ENCODE assay signal across 9 cellular contexts in genomic region chr18:12679183-12679786, GRCh38. TPM values are rescaled to one million over a fixed set of nuclear protein-coding genes. Genes with fewer than 3 reads are reported as not detected.
DNase-seq lines count a peak whose midpoint lies in the region; ATAC-seq, FAIRE-seq and TF ChIP-seq lines count a peak whose summit lies in the region.
"Had no signal": no experiment of that assay in that cellular context is flagged by ENCODE, and none has a peak within 500 bp of the region (broad histone marks: within the 10 kb centered on the region; RNA-seq: fewer than 3 reads in every experiment).

No MANE protein-coding gene starts in this region.

- 60 to 74% methylated on average over 8 of the region's 8 CpGs for WGBS in pancreas, 2 donors

- no peaks in the 10 kb centered on the region for H3K27me3 ChIP-seq in pancreas

- no peak overlapping the region for H3K4me3 ChIP-seq in fibroblast of the aortic adventitia (ENCODE audit: low read depth, low read length)
- H3K4me3 ChIP-seq in pancreas: no peak overlapping the region

- no peaks in the 10 kb centered on the region for H3K4me1 ChIP-seq in pancreas

- no peak for FAIRE-seq in pancreas (lab: Jason Lieb, UNC)
- FAIRE-seq: GM18507 had no signal

- peaks cover 0 to 23% (median under 1%) of the 10 kb centered on the region in 3 donors for H3K36me3 ChIP-seq in pancreas

- peak; percentile 60 for DNase-seq in ELR (ENCODE audit: low read depth)
- DNase-seq in SW 1271 (lab: John Stamatoyannopoulos, UW): peak; percentile 15 to 70
- DNase-seq in fibroblast of the aortic adventitia (ENCODE audit: low read depth): peak; percentile 57
- DNase-seq in pancreas: peak in 1 of 6 donors; percentile 30
- no peak for DNase-seq in effector CD8-positive, alpha-beta T cell (lab: John Stamatoyannopoulos, UW)
- DNase-seq in HuH-7 (ENCODE audit: low spot score): no peak

- TF ChIP-seq CTCF in fibroblast of the aortic adventitia (IDR thresholded peaks at IDR 0.05; ENCODE audit: insufficient read depth, low read length): no peak
- no peak for TF ChIP-seq CTCF in pancreas (IDR thresholded peaks at IDR 0.05)

- intact Hi-C loops in pancreas (cut with DNase I): no loop called here

- peak overlapping the region in 1 of 4 donors; percentile 33 for H3K27ac ChIP-seq in pancreas

- H3K9me3 ChIP-seq in pancreas: no peaks in the 10 kb centered on the region

- ATAC-seq in pancreas (peak in 3 of 4 donors; percentile 30 to 73 (median 73)), HG03280 (IDR thresholded peaks at IDR 0.05; ENCODE audit: unreplicated experiment) (no peak), HG02973 (IDR thresholded peaks at IDR 0.05; ENCODE audit: unreplicated experiment) (no peak)

RNA-seq across cellular contexts. Expression of gene SPIRE1, which starts 21.4 kb away (rescaled TPM):
- total RNA-seq in fibroblast of the aortic adventitia (ENCODE audit: low replicate concordance) (27.7 and 43.4 TPM in 2 replicates), pancreas (10 to 100 TPM in 4 of 6 donors, 1 to 10 TPM in 2; 7.1 to 17.6 (median 12.8) TPM)
- polyA plus RNA-seq in pancreas: 1 to 10 TPM; 2.9 to 6.8 TPM

RNA-seq across cellular contexts. Expression of gene CEP76, which starts 23.2 kb away (rescaled TPM):
- total RNA-seq in fibroblast of the aortic adventitia (ENCODE audit: low replicate concordance): 10.3 and 36.3 TPM in 2 replicates
- 1 to 10 TPM; 1.8 to 3.6 (median 2.7) TPM for total RNA-seq in pancreas
- polyA plus RNA-seq in pancreas: 1 to 10 TPM; 1.6 to 2.4 TPM

RNA-seq across cellular contexts. Expression of gene PSMG2, which starts 23.6 kb away (rescaled TPM):
- 58.0 and 126 TPM in 2 replicates for total RNA-seq in fibroblast of the aortic adventitia (ENCODE audit: low replicate concordance)
- total RNA-seq in pancreas: 10 to 100 TPM; 27.0 to 42.0 (median 33.6) TPM
- polyA plus RNA-seq in pancreas: 10 to 100 TPM; 47.1 to 50.0 TPM

Comparison
In these comparisons a context has a peak if more than half of its experiments do, and no peak if none do; other contexts are left out.
1. DNase-seq: peak in ELR (single experiment), SW 1271 (2 of 2) and fibroblast of the aortic adventitia (single experiment); none in effector CD8-positive, alpha-beta T cell (single experiment) and HuH-7 (single experiment).
2. ATAC-seq: peak in pancreas (3 of 4); none in HG03280 (single experiment) and HG02973 (single experiment).